1 cellular context compared by ENCODE assay signal in the genomic region with DNA sequence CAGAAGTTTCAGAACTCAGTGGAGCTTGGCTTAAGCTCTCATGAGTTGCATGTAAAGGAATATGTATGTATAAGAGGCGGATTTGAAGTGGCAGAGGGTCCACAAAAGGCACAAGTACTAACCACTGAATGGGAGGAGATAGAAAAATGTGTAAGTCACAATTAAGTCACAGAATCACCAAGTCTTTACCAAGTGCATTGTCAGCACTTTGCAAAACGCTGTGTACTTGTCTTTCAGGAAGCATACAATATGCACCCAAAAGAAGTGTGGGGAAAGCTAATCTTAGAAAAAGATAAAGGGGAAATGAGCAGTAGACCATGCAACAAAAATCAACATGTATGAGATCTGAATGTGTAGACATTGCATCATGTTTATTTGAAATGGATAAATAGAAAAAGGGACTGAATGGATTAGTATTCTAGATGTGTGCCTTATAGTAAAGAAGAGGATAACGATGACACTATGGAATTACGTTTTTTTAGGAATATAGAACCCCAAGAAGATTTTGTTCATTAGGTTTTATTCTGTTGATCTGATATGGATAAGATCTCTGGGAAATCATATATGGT.
TF ChIP-seq lines count a peak whose summit lies in the region.

No MANE protein-coding gene starts in this region.

TF ChIP-seq in HepG2, 621 proteins besides CTCF, POLR2A, EP300 and RAD21:
- peak; percentile 87 to 94 for TF ChIP-seq MAFK (conservative IDR thresholded peaks at IDR 0.05 in 1 of 2, IDR thresholded peaks at IDR 0.05 in 1 of 2; ENCODE audit: low read length in 2 of 2)
- peak; percentile 91 for TF ChIP-seq MAFF (IDR thresholded peaks at IDR 0.05; ENCODE audit: low read depth, low read length)
- no peak for TF ChIP-seq ATF1 (CRISPR knock-in tag; IDR thresholded peaks at IDR 0.05)
